ENCODE assay signal across 16 cellular contexts in the genomic region with DNA sequence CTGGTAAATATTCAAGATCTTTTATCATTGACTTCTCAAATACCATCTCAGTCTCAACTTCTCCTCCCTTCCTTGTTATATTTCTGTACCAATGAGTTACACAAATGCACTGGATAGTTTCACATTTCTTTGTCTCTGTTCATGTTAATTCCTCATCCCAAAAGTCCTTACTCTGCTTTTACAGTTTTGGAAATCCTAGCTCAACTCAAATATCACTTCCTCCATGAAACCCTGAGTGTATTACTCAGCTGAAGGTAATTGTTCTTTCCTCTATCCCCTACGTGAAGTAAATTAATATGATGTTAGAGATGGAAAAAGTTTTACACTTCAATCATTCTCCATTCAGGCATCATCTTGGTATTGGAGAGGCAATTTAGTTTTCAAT.
DNase-seq lines count a peak whose midpoint lies in the region; ATAC-seq and TF ChIP-seq lines count a peak whose summit lies in the region.
"Had no signal": no experiment of that assay in that cellular context is flagged by ENCODE, and none has a peak within 500 bp of the region (broad histone marks: within the 10 kb centered on the region; RNA-seq: fewer than 3 reads in every experiment).

No MANE protein-coding gene starts in this region.

- H3K27me3 Mint-ChIP-seq in activated naive CD8-positive, alpha-beta T cell treated with anti-CD3 and anti-CD28 coated beads for 36 hours, result peaks cover 5% of the 10 kb centered on the region
- H3K27me3 Mint-ChIP-seq in stimulated activated memory B cell treated with anti-CD40 and anti-IgM and Interleukin-4, amounts not matched to agents 10 μg/mL and 1 μg/mL and 100 μg/mL, for 72 hours, result no peaks in the 10 kb centered on the region

- H3K4me1 ChIP-seq in right cardiac atrium (ENCODE audit: control insufficient read depth, insufficient read depth, low read length), result no peaks in the 10 kb centered on the region
- peaks cover 81% of the 10 kb centered on the region for H3K4me1 ChIP-seq in Loucy (ENCODE audit: insufficient read depth, low read length, poor library complexity, severe bottlenecking)

- H3K27me3 ChIP-seq in right cardiac atrium (ENCODE audit: control insufficient read depth, insufficient read depth) (no peaks in the 10 kb centered on the region), Loucy (ENCODE audit: insufficient read depth, low read length, poor library complexity, severe bottlenecking) (no peaks in the 10 kb centered on the region)
- H3K27me3 ChIP-seq: cardiac muscle cell, suprapubic skin had no signal

- H3K4me3 Mint-ChIP-seq in activated naive CD8-positive, alpha-beta T cell treated with anti-CD3 and anti-CD28 coated beads for 36 hours, result peak overlapping the region; percentile 75
- peak overlapping the region; percentile 74 for H3K4me3 Mint-ChIP-seq in stimulated activated memory B cell treated with anti-CD40 and anti-IgM and Interleukin-4, amounts not matched to agents 10 μg/mL and 1 μg/mL and 100 μg/mL, for 72 hours

- peaks cover 18% of the 10 kb centered on the region for H3F3A ChIP-seq in Loucy (ENCODE audit: low read depth)

- peaks cover 22% of the 10 kb centered on the region for H3K4me1 Mint-ChIP-seq in activated naive CD8-positive, alpha-beta T cell treated with anti-CD3 and anti-CD28 coated beads for 36 hours
- peaks cover 54% of the 10 kb centered on the region for H3K4me1 Mint-ChIP-seq in stimulated activated memory B cell treated with anti-CD40 and anti-IgM and Interleukin-4, amounts not matched to agents 10 μg/mL and 1 μg/mL and 100 μg/mL, for 72 hours

- H3K9ac ChIP-seq in Loucy (ENCODE audit: low read depth, low read length, poor library complexity, severe bottlenecking), result peak overlapping the region; percentile 68

- peak overlapping the region; percentile 86 for H3K27ac Mint-ChIP-seq in activated naive CD8-positive, alpha-beta T cell treated with anti-CD3 and anti-CD28 coated beads for 36 hours
- peak overlapping the region; percentile 76 for H3K27ac Mint-ChIP-seq in stimulated activated memory B cell treated with anti-CD40 and anti-IgM and Interleukin-4, amounts not matched to agents 10 μg/mL and 1 μg/mL and 100 μg/mL, for 72 hours

- TF ChIP-seq CTCF in Loucy (conservative IDR thresholded peaks at IDR 0.05; ENCODE audit: low read length), result no peak

- DNase-seq in Right ventricle myocardium superior, result no peak
- DNase-seq in right cardiac atrium, result no peak
- no peak for DNase-seq in activated naive CD8-positive, alpha-beta T cell treated with anti-CD3 and anti-CD28 coated beads for 36 hours
- no peak for DNase-seq in iPS-NIHi11 (ENCODE audit: low spot score)
- DNase-seq: activated CD8-positive, alpha-beta memory T cell treated with anti-CD3 and anti-CD28 coated beads for 24 hours; AML-193; effector memory CD4-positive, alpha-beta T cell; hypothalamus; left cardiac atrium; SHP77 treated with DMSO at 0.1 percent for 48 hours had no signal

- no peaks in the 10 kb centered on the region for H3K9me3 ChIP-seq in right cardiac atrium (ENCODE audit: control insufficient read depth, low read length)
- H3K9me3 ChIP-seq in Loucy (ENCODE audit: insufficient read depth, low read depth, low read length), result no peaks in the 10 kb centered on the region
- H3K9me3 ChIP-seq: suprapubic skin had no signal

- 51% methylated on average over 1 of the region's 1 CpG for WGBS in right cardiac atrium

- H4K20me1 ChIP-seq in Loucy (ENCODE audit: insufficient read depth, low read length, poor library complexity, severe bottlenecking), result no peaks in the 10 kb centered on the region

- intact Hi-C loops in Right ventricle myocardium superior (cut with DNase I) (no loop called here), right cardiac atrium (cut with DNase I) (no loop called here)

- H3K27ac ChIP-seq in right cardiac atrium (ENCODE audit: low read length), result no peak overlapping the region
- H3K27ac ChIP-seq: cardiac muscle cell, suprapubic skin had no signal

- no peaks in the 10 kb centered on the region for H3K36me3 ChIP-seq in Loucy (ENCODE audit: insufficient read depth, low read length)
- H3K36me3 ChIP-seq: cardiac muscle cell, suprapubic skin had no signal

- no peaks in the 10 kb centered on the region for H3K79me2 ChIP-seq in Loucy (ENCODE audit: insufficient read depth, low read length)

- peak overlapping the region; percentile 79 for H3K4me2 ChIP-seq in Loucy (ENCODE audit: low read depth, low read length, poor library complexity, severe bottlenecking)

- no peak overlapping the region for H3K4me3 ChIP-seq in right cardiac atrium (ENCODE audit: low read length)
- peak overlapping the region; percentile 73 for H3K4me3 ChIP-seq in Loucy (ENCODE audit: low read length, poor library complexity, severe bottlenecking)
- H3K4me3 ChIP-seq: cardiac muscle cell, suprapubic skin had no signal

- H3K9me3 Mint-ChIP-seq in activated naive CD8-positive, alpha-beta T cell treated with anti-CD3 and anti-CD28 coated beads for 36 hours, result no peaks in the 10 kb centered on the region
- H3K9me3 Mint-ChIP-seq in stimulated activated memory B cell treated with anti-CD40 and anti-IgM and Interleukin-4, amounts not matched to agents 10 μg/mL and 1 μg/mL and 100 μg/mL, for 72 hours, result no peaks in the 10 kb centered on the region

- H2AFZ ChIP-seq in Loucy (ENCODE audit: low read length), result peak overlapping the region; percentile 1; the same call in 1 of the 2 replicates

- ATAC-seq in Right ventricle myocardium superior (ENCODE audit: poor library complexity) (peak; percentile 31), right cardiac atrium (no peak), HG03025 (IDR thresholded peaks at IDR 0.05; ENCODE audit: low FRiP score, unreplicated experiment) (no peak), GM19397 (IDR thresholded peaks at IDR 0.05; ENCODE audit: unreplicated experiment) (no peak)
- no peak for ATAC-seq in stimulated activated memory B cell treated with anti-CD40 and anti-IgM and Interleukin-4, amounts not matched to agents 10 μg/mL and 1 μg/mL and 100 μg/mL, for 72 hours

- H3K36me3 Mint-ChIP-seq in activated naive CD8-positive, alpha-beta T cell treated with anti-CD3 and anti-CD28 coated beads for 36 hours, result no peaks in the 10 kb centered on the region
- H3K36me3 Mint-ChIP-seq in stimulated activated memory B cell treated with anti-CD40 and anti-IgM and Interleukin-4, amounts not matched to agents 10 μg/mL and 1 μg/mL and 100 μg/mL, for 72 hours, result no peaks in the 10 kb centered on the region

- H3K9me2 ChIP-seq in Loucy (replicated peaks; ENCODE audit: low read depth, low read length), result no peaks in the 10 kb centered on the region
